28 cellular contexts compared by ENCODE assay signal in genomic region chr2:35585972-35586371, GRCh38.
"Had no signal": no experiment of that assay in that cellular context is flagged by ENCODE, and none has a peak within 500 bp of the region (broad histone marks: within the 10 kb centered on the region; RNA-seq: fewer than 3 reads in every experiment).

No MANE protein-coding gene starts in this region.

- H3K4me3 ChIP-seq: body of pancreas, cardiac muscle cell, hepatocyte, pancreas, psoas muscle, right atrium auricular region, thyroid gland, upper lobe of right lung had no signal

- FAIRE-seq: islet of Langerhans, pancreas, TTC549 had no signal

- H2AFZ ChIP-seq: hepatocyte had no signal

- H3K4me1 ChIP-seq: body of pancreas, pancreas, psoas muscle, right atrium auricular region, thyroid gland, upper lobe of right lung had no signal

- DNase-seq: activated CD4-positive, CD25-positive, alpha-beta regulatory T cell treated with anti-CD3 and anti-CD28 coated beads, Interleukin-2, amount 50 U/mL, for 72 hours; activated gamma-delta T cell treated with Interleukin-2 at 50 U/mL for 16 hours; activated T-cell treated with anti-CD3 and anti-CD28 coated beads, Interleukin-2, amount 50 U/mL, for 1 hour; anterior cingulate cortex; body of pancreas; effector CD4-positive, alpha-beta T cell; foreskin melanocyte; glutamatergic neuron; left ventricle myocardium superior; mammary epithelial cell; pancreas; psoas muscle; stimulated activated CD4-positive, alpha-beta T cell treated with anti-CD3 and anti-CD28 coated beads, Interleukin-12 subunit alpha, Interleukin-12 subunit beta, amount 100 ng/mL, for 4 hours; substantia nigra; thyroid gland; upper lobe of right lung; WERI-Rb-1 had no signal

- H3K4me2 ChIP-seq: hepatocyte had no signal

- H3K4me1 Mint-ChIP-seq: activated naive CD4-positive, alpha-beta T cell treated with anti-CD3 and anti-CD28 coated beads, Interleukin-2, amount 50 U/mL, for 24 hours had no signal

- H3K27me3 Mint-ChIP-seq: activated naive CD4-positive, alpha-beta T cell treated with anti-CD3 and anti-CD28 coated beads, Interleukin-2, amount 50 U/mL, for 24 hours; dendritic cell treated with granulocyte-macrophage colony-stimulating factor and Interleukin-4, amounts not matched to agents 40 ng/mL and 50 ng/mL, for 4 days; natural killer cell treated with Interleukin-12 subunit alpha and Interleukin-12 subunit beta and Interleukin-15 and Interleukin-18, amount 100 ng/mL, for 72 hours; stimulated activated naive CD8-positive, alpha-beta T cell treated with anti-CD3 and anti-CD28 coated beads, Interleukin-15, Interleukin-2, amounts not matched to agents 100 ng/mL and 50 ng/mL, for 24 hours had no signal

- H3K79me2 ChIP-seq: hepatocyte had no signal

- ATAC-seq: body of pancreas; left ventricle myocardium superior; natural killer cell treated with Interleukin-12 subunit alpha and Interleukin-12 subunit beta and Interleukin-15 and Interleukin-18, amount 100 ng/mL, for 72 hours; pancreas; psoas muscle; upper lobe of right lung had no signal

- H3K4me3 Mint-ChIP-seq: activated naive CD4-positive, alpha-beta T cell treated with anti-CD3 and anti-CD28 coated beads, Interleukin-2, amount 50 U/mL, for 24 hours; dendritic cell treated with granulocyte-macrophage colony-stimulating factor and Interleukin-4, amounts not matched to agents 40 ng/mL and 50 ng/mL, for 4 days; natural killer cell treated with Interleukin-12 subunit alpha and Interleukin-12 subunit beta and Interleukin-15 and Interleukin-18, amount 100 ng/mL, for 72 hours; stimulated activated naive CD8-positive, alpha-beta T cell treated with anti-CD3 and anti-CD28 coated beads, Interleukin-15, Interleukin-2, amounts not matched to agents 100 ng/mL and 50 ng/mL, for 24 hours; T-helper 2 cell treated with Interferon-gamma antibody and Interleukin-4, amounts not matched to agents 5 μg/mL and 100 μg/mL, for 36 hours had no signal

- H3K27me3 ChIP-seq: body of pancreas, cardiac muscle cell, hepatocyte, neutrophil, pancreas, right atrium auricular region, thyroid gland, upper lobe of right lung had no signal

- H3K27ac ChIP-seq: body of pancreas, cardiac muscle cell, hepatocyte, neutrophil, pancreas, psoas muscle, right atrium auricular region, thyroid gland, upper lobe of right lung, WERI-Rb-1 had no signal

- H3K9me3 ChIP-seq: body of pancreas, neutrophil, pancreas, psoas muscle, thyroid gland, upper lobe of right lung had no signal

- H3K27ac Mint-ChIP-seq: activated naive CD4-positive, alpha-beta T cell treated with anti-CD3 and anti-CD28 coated beads, Interleukin-2, amount 50 U/mL, for 24 hours; dendritic cell treated with granulocyte-macrophage colony-stimulating factor and Interleukin-4, amounts not matched to agents 40 ng/mL and 50 ng/mL, for 4 days; natural killer cell treated with Interleukin-12 subunit alpha and Interleukin-12 subunit beta and Interleukin-15 and Interleukin-18, amount 100 ng/mL, for 72 hours; stimulated activated naive CD8-positive, alpha-beta T cell treated with anti-CD3 and anti-CD28 coated beads, Interleukin-15, Interleukin-2, amounts not matched to agents 100 ng/mL and 50 ng/mL, for 24 hours; T-helper 2 cell treated with Interferon-gamma antibody and Interleukin-4, amounts not matched to agents 5 μg/mL and 100 μg/mL, for 36 hours had no signal

- H3K36me3 ChIP-seq: cardiac muscle cell, neutrophil, pancreas, right atrium auricular region, thyroid gland, upper lobe of right lung, WERI-Rb-1 had no signal
